ENCODE assay signal across 1 cellular context in the genomic region with DNA sequence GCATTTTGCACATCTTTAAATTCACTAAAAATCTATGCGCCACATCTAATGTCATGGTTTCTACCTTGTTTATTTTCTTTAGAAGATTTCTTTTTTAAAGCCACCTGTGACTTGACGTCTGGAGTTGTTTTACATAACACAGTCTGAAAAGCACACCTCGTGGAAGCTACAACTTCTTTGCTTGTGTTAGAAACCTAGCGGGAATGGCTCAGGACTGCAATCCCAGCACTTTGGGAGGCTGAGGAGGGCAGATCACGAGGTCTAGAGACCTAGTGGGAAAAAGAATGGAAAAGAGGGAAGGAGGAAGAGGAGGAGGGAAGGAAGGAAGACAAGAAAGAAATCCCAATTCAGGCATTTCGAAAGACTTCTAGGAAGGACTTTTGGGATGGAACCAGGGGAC.
TF ChIP-seq lines count a peak whose summit lies in the region.

No MANE protein-coding gene starts in this region.

TF ChIP-seq in GM23338, 12 proteins besides CTCF, POLR2A, EP300 and RAD21 (continued from another document):
- TF ChIP-seq, protein P1, sequence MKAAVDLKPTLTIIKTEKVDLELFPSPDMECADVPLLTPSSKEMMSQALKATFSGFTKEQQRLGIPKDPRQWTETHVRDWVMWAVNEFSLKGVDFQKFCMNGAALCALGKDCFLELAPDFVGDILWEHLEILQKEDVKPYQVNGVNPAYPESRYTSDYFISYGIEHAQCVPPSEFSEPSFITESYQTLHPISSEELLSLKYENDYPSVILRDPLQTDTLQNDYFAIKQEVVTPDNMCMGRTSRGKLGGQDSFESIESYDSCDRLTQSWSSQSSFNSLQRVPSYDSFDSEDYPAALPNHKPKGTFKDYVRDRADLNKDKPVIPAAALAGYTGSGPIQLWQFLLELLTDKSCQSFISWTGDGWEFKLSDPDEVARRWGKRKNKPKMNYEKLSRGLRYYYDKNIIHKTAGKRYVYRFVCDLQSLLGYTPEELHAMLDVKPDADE (IDR thresholded peaks at IDR 0.05): no peak
- TF ChIP-seq ZNF331 (CRISPR knock-in tag; IDR thresholded peaks at IDR 0.05; ENCODE audit: low read depth) (no peak), POLR2AphosphoS5 (IDR thresholded peaks at IDR 0.05; ENCODE audit: low read depth) (no peak), EZH2 (IDR thresholded peaks at IDR 0.05; ENCODE audit: low read depth, unreplicated experiment) (no peak), STAT1 (IDR thresholded peaks at IDR 0.05; ENCODE audit: unreplicated experiment) (no peak), ZNF114 (CRISPR knock-in tag; IDR thresholded peaks at IDR 0.05) (no peak), CREB1 (CRISPR knock-in tag; IDR thresholded peaks at IDR 0.05; ENCODE audit: low read depth) (no peak), NANOG (IDR thresholded peaks at IDR 0.05; ENCODE audit: borderline replicate concordance) (no peak), JUNB (IDR thresholded peaks at IDR 0.05; ENCODE audit: unreplicated experiment) (no peak)
- TF ChIP-seq, protein P2, sequence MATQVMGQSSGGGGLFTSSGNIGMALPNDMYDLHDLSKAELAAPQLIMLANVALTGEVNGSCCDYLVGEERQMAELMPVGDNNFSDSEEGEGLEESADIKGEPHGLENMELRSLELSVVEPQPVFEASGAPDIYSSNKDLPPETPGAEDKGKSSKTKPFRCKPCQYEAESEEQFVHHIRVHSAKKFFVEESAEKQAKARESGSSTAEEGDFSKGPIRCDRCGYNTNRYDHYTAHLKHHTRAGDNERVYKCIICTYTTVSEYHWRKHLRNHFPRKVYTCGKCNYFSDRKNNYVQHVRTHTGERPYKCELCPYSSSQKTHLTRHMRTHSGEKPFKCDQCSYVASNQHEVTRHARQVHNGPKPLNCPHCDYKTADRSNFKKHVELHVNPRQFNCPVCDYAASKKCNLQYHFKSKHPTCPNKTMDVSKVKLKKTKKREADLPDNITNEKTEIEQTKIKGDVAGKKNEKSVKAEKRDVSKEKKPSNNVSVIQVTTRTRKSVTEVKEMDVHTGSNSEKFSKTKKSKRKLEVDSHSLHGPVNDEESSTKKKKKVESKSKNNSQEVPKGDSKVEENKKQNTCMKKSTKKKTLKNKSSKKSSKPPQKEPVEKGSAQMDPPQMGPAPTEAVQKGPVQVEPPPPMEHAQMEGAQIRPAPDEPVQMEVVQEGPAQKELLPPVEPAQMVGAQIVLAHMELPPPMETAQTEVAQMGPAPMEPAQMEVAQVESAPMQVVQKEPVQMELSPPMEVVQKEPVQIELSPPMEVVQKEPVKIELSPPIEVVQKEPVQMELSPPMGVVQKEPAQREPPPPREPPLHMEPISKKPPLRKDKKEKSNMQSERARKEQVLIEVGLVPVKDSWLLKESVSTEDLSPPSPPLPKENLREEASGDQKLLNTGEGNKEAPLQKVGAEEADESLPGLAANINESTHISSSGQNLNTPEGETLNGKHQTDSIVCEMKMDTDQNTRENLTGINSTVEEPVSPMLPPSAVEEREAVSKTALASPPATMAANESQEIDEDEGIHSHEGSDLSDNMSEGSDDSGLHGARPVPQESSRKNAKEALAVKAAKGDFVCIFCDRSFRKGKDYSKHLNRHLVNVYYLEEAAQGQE (IDR thresholded peaks at IDR 0.05; ENCODE audit: unreplicated experiment): no peak
